Comparison of ENCODE assay signal across 1 cellular context in the genomic region with DNA sequence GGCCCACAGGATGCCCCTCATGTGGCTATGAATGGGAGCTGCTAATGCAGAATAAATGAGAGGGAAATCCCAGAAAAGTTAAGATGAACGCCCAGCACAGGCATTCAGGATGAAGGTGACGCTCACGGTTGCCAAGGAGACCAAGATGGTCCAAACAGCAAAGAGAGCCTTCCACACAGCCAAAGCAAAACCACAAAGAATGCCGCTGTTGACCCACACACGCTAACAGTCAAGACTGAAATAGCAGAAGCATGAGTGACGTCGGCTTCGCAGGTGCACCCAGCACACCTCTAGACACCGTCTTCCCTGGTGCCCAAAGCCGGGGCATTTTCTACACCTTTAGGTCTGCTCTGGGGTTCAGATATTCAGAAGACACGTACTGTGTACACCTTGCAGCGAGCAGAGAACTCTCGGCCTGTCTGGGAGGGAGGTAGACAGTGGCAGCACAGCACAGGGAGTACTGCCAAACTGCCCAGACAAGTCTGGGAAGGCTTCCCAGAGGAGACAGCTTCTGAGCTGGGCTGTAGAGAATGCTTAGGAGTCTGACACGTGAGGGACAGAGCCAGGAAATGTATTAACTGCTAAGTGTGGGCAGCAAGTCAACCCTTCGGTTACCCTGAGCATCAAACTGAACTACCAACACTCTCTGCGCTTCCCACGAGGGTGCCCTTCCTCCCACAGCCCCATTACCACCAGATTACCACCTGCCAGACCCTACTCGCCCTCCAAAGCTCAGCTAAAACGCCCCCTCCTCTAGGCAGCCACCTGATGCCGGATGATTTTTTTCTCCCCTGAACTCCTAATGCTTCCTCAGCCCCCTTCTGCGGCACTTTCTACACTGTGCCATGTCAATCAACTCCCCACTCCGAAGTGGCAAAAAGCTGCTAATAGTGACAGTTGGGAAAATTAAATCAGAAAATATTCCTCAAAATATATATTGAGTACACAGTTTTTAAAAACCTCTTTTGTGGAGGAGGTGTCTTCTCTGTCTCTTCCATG.
TF ChIP-seq lines count a peak whose summit lies in the region.

No MANE protein-coding gene starts in this region.

TF ChIP-seq in GM12878, 131 proteins besides CTCF, POLR2A, EP300 and RAD21 (continued from another document and continues in another):
- TF ChIP-seq, protein P1, sequence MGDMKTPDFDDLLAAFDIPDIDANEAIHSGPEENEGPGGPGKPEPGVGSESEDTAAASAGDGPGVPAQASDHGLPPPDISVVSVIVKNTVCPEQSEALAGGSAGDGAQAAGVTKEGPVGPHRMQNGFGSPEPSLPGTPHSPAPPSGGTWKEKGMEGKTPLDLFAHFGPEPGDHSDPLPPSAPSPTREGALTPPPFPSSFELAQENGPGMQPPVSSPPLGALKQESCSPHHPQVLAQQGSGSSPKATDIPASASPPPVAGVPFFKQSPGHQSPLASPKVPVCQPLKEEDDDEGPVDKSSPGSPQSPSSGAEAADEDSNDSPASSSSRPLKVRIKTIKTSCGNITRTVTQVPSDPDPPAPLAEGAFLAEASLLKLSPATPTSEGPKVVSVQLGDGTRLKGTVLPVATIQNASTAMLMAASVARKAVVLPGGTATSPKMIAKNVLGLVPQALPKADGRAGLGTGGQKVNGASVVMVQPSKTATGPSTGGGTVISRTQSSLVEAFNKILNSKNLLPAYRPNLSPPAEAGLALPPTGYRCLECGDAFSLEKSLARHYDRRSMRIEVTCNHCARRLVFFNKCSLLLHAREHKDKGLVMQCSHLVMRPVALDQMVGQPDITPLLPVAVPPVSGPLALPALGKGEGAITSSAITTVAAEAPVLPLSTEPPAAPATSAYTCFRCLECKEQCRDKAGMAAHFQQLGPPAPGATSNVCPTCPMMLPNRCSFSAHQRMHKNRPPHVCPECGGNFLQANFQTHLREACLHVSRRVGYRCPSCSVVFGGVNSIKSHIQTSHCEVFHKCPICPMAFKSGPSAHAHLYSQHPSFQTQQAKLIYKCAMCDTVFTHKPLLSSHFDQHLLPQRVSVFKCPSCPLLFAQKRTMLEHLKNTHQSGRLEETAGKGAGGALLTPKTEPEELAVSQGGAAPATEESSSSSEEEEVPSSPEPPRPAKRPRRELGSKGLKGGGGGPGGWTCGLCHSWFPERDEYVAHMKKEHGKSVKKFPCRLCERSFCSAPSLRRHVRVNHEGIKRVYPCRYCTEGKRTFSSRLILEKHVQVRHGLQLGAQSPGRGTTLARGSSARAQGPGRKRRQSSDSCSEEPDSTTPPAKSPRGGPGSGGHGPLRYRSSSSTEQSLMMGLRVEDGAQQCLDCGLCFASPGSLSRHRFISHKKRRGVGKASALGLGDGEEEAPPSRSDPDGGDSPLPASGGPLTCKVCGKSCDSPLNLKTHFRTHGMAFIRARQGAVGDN (IDR thresholded peaks at IDR 0.05) = peak; percentile 90
- TF ChIP-seq SRF (IDR thresholded peaks at IDR 0.05; ENCODE audit: low read depth in 2 of 2, low read length in 2 of 2) (no peak), CHD2 (IDR thresholded peaks at IDR 0.05; ENCODE audit: borderline replicate concordance, low read depth, low read length) (peak; percentile 61; the same call in 1 of the 2 replicates), DPF2 (IDR thresholded peaks at IDR 0.05) (peak; percentile 84), BACH1 (IDR thresholded peaks at IDR 0.05; ENCODE audit: borderline replicate concordance) (0 out of 2 replicates have a peak, but pooled peaks have one; percentile 31), SUPT20H (IDR thresholded peaks at IDR 0.05; ENCODE audit: borderline replicate concordance, control insufficient read depth, low read depth, low read length) (no peak), E4F1 (IDR thresholded peaks at IDR 0.05; ENCODE audit: borderline replicate concordance, partially characterized antibody) (no peak), SREBF2 (IDR thresholded peaks at IDR 0.05; ENCODE audit: low read length) (no peak), RAD51 (IDR thresholded peaks at IDR 0.05) (no peak), ZNF384 (IDR thresholded peaks at IDR 0.05; ENCODE audit: borderline replicate concordance, low read depth, low read length) (no peak), TAF1 (IDR thresholded peaks at IDR 0.05; ENCODE audit: borderline replicate concordance, low read depth, low read length) (0 out of 2 replicates have a peak, but pooled peaks have one; percentile 24), RB1 (IDR thresholded peaks at IDR 0.05; ENCODE audit: borderline replicate concordance) (no peak), RFX5 (IDR thresholded peaks at IDR 0.05; ENCODE audit: low read depth, low read length) (peak; percentile 60; the same call in 1 of the 2 replicates), JUNB (IDR thresholded peaks at IDR 0.05) (0 out of 2 replicates have a peak, but pooled peaks have one; percentile 43), HCFC1 (IDR thresholded peaks at IDR 0.05; ENCODE audit: low read length) (no peak), ETV6 (conservative IDR thresholded peaks at IDR 0.05 in 1 of 2, IDR thresholded peaks at IDR 0.05 in 1 of 2; ENCODE audit: borderline replicate concordance in 1 of 2, low read depth in 1 of 2) (peak in 1 of 2 experiments; percentile 63; a peak in 1 of 4 replicates), SPI1 (IDR thresholded peaks at IDR 0.05; ENCODE audit: borderline replicate concordance, insufficient read depth, low read depth, low read length) (no peak), ZNF217 (IDR thresholded peaks at IDR 0.05) (peak; percentile 28; the same call in 1 of the 2 replicates), POLR2AphosphoS5 (IDR thresholded peaks at IDR 0.05; ENCODE audit: low read length) (peak; percentile 78), TCF12 (IDR thresholded peaks at IDR 0.05; ENCODE audit: low read depth, low read length) (peak; percentile 95), MLLT1 (IDR thresholded peaks at IDR 0.05) (peak; percentile 67), KAT2A (conservative IDR thresholded peaks at IDR 0.05; ENCODE audit: control insufficient read depth, low read depth, low read length) (no peak), MTA2 (IDR thresholded peaks at IDR 0.05; ENCODE audit: low read depth) (peak; percentile 80; the same call in 1 of the 2 replicates), PBX3 (IDR thresholded peaks at IDR 0.05; ENCODE audit: insufficient replicate concordance, low read depth, low read length) (peak; percentile 65), BCL11A (IDR thresholded peaks at IDR 0.05; ENCODE audit: low read depth, low read length) (peak; percentile 89), BHLHE40 (IDR thresholded peaks at IDR 0.05; ENCODE audit: borderline replicate concordance in 1 of 2, low read depth in 2 of 2, low read length in 1 of 2) (peak; percentile 64 to 88), TBL1XR1 (IDR thresholded peaks at IDR 0.05; ENCODE audit: low read depth, low read length) (no peak), ATF7 (IDR thresholded peaks at IDR 0.05; ENCODE audit: low read depth) (peak; percentile 87), SMC3 (IDR thresholded peaks at IDR 0.05; ENCODE audit: borderline replicate concordance, low read length) (no peak), BCLAF1 (IDR thresholded peaks at IDR 0.05) (no peak), IRF4 (IDR thresholded peaks at IDR 0.05; ENCODE audit: low read depth, low read length) (peak; percentile 54; the same call in 1 of the 2 replicates)
- TF ChIP-seq, protein P2, sequence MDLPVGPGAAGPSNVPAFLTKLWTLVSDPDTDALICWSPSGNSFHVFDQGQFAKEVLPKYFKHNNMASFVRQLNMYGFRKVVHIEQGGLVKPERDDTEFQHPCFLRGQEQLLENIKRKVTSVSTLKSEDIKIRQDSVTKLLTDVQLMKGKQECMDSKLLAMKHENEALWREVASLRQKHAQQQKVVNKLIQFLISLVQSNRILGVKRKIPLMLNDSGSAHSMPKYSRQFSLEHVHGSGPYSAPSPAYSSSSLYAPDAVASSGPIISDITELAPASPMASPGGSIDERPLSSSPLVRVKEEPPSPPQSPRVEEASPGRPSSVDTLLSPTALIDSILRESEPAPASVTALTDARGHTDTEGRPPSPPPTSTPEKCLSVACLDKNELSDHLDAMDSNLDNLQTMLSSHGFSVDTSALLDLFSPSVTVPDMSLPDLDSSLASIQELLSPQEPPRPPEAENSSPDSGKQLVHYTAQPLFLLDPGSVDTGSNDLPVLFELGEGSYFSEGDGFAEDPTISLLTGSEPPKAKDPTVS (IDR thresholded peaks at IDR 0.05; ENCODE audit: low read depth, low read length) = no peak
- TF ChIP-seq, protein P3, sequence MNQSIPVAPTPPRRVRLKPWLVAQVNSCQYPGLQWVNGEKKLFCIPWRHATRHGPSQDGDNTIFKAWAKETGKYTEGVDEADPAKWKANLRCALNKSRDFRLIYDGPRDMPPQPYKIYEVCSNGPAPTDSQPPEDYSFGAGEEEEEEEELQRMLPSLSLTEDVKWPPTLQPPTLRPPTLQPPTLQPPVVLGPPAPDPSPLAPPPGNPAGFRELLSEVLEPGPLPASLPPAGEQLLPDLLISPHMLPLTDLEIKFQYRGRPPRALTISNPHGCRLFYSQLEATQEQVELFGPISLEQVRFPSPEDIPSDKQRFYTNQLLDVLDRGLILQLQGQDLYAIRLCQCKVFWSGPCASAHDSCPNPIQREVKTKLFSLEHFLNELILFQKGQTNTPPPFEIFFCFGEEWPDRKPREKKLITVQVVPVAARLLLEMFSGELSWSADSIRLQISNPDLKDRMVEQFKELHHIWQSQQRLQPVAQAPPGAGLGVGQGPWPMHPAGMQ (IDR thresholded peaks at IDR 0.05; ENCODE audit: borderline replicate concordance) = peak; percentile 58; the same call in 1 of the 2 replicates
- TF ChIP-seq, protein P4, sequence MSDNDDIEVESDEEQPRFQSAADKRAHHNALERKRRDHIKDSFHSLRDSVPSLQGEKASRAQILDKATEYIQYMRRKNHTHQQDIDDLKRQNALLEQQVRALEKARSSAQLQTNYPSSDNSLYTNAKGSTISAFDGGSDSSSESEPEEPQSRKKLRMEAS (IDR thresholded peaks at IDR 0.05; ENCODE audit: low read depth, low read length) = no peak
- TF ChIP-seq, protein P5, sequence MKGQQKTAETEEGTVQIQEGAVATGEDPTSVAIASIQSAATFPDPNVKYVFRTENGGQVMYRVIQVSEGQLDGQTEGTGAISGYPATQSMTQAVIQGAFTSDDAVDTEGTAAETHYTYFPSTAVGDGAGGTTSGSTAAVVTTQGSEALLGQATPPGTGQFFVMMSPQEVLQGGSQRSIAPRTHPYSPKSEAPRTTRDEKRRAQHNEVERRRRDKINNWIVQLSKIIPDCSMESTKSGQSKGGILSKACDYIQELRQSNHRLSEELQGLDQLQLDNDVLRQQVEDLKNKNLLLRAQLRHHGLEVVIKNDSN (IDR thresholded peaks at IDR 0.05; ENCODE audit: borderline replicate concordance, extremely low read length, insufficient read depth, low read depth, low read length) = peak; percentile 22
- TF ChIP-seq, protein P6, sequence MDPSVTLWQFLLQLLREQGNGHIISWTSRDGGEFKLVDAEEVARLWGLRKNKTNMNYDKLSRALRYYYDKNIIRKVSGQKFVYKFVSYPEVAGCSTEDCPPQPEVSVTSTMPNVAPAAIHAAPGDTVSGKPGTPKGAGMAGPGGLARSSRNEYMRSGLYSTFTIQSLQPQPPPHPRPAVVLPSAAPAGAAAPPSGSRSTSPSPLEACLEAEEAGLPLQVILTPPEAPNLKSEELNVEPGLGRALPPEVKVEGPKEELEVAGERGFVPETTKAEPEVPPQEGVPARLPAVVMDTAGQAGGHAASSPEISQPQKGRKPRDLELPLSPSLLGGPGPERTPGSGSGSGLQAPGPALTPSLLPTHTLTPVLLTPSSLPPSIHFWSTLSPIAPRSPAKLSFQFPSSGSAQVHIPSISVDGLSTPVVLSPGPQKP (IDR thresholded peaks at IDR 0.05; ENCODE audit: low read depth, low read length) = no peak
